In genomic region chr1:1075148-1075935, GRCh38 we compare ENCODE assay signal across 2 cellular contexts.
TF ChIP-seq lines count a peak whose summit lies in the region.

No MANE protein-coding gene starts in this region.

TF ChIP-seq in SK-N-SH, 30 proteins besides CTCF, POLR2A, EP300 and RAD21 (continued from another document):
- no peak for TF ChIP-seq ZBTB33 (IDR thresholded peaks at IDR 0.05; ENCODE audit: borderline replicate concordance, low read depth)
- TF ChIP-seq, protein P1, sequence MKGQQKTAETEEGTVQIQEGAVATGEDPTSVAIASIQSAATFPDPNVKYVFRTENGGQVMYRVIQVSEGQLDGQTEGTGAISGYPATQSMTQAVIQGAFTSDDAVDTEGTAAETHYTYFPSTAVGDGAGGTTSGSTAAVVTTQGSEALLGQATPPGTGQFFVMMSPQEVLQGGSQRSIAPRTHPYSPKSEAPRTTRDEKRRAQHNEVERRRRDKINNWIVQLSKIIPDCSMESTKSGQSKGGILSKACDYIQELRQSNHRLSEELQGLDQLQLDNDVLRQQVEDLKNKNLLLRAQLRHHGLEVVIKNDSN (IDR thresholded peaks at IDR 0.05; ENCODE audit: borderline replicate concordance, low read depth) = no peak
- no peak for TF ChIP-seq TEAD4 (IDR thresholded peaks at IDR 0.05; ENCODE audit: borderline replicate concordance, insufficient read depth)
- no peak for TF ChIP-seq FOSL2 (IDR thresholded peaks at IDR 0.05; ENCODE audit: borderline replicate concordance, low read depth)
- no peak for TF ChIP-seq MXI1 (IDR thresholded peaks at IDR 0.05; ENCODE audit: low read depth, low read length)

TF ChIP-seq in SK-N-SH treated with all-trans-retinoic acid at 6 μM for 48 hours, 23 proteins besides CTCF, POLR2A, EP300 and RAD21 (continued from another document):
- TF ChIP-seq, protein P2, sequence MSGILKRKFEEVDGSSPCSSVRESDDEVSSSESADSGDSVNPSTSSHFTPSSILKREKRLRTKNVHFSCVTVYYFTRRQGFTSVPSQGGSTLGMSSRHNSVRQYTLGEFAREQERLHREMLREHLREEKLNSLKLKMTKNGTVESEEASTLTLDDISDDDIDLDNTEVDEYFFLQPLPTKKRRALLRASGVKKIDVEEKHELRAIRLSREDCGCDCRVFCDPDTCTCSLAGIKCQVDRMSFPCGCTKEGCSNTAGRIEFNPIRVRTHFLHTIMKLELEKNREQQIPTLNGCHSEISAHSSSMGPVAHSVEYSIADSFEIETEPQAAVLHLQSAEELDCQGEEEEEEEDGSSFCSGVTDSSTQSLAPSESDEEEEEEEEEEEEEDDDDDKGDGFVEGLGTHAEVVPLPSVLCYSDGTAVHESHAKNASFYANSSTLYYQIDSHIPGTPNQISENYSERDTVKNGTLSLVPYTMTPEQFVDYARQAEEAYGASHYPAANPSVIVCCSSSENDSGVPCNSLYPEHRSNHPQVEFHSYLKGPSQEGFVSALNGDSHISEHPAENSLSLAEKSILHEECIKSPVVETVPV (CRISPR knock-in tag; IDR thresholded peaks at IDR 0.05) = no peak
- TF ChIP-seq CREB5 (CRISPR knock-in tag; IDR thresholded peaks at IDR 0.05; ENCODE audit: low read depth) = no peak
- TF ChIP-seq TOX (CRISPR knock-in tag; IDR thresholded peaks at IDR 0.05; ENCODE audit: borderline replicate concordance) = no peak
- no peak for TF ChIP-seq PPARA (CRISPR knock-in tag; IDR thresholded peaks at IDR 0.05; ENCODE audit: borderline replicate concordance)
- TF ChIP-seq ZFP30 (CRISPR knock-in tag; IDR thresholded peaks at IDR 0.05) = no peak
- no peak for TF ChIP-seq ZNF565 (CRISPR knock-in tag; conservative IDR thresholded peaks at IDR 0.05; ENCODE audit: low read depth)
- no peak for TF ChIP-seq TSHZ2 (CRISPR knock-in tag; IDR thresholded peaks at IDR 0.05)
- TF ChIP-seq GLIS3 (CRISPR knock-in tag; IDR thresholded peaks at IDR 0.05) = no peak
- no peak for TF ChIP-seq ZC3H10 (CRISPR knock-in tag; IDR thresholded peaks at IDR 0.05)
- TF ChIP-seq ARNTL (CRISPR knock-in tag; IDR thresholded peaks at IDR 0.05; ENCODE audit: borderline replicate concordance, low read depth) = no peak
- TF ChIP-seq ISL1 (CRISPR knock-in tag; IDR thresholded peaks at IDR 0.05) = no peak
- no peak for TF ChIP-seq ZFP3 (CRISPR knock-in tag; IDR thresholded peaks at IDR 0.05)
- TF ChIP-seq, protein P3, sequence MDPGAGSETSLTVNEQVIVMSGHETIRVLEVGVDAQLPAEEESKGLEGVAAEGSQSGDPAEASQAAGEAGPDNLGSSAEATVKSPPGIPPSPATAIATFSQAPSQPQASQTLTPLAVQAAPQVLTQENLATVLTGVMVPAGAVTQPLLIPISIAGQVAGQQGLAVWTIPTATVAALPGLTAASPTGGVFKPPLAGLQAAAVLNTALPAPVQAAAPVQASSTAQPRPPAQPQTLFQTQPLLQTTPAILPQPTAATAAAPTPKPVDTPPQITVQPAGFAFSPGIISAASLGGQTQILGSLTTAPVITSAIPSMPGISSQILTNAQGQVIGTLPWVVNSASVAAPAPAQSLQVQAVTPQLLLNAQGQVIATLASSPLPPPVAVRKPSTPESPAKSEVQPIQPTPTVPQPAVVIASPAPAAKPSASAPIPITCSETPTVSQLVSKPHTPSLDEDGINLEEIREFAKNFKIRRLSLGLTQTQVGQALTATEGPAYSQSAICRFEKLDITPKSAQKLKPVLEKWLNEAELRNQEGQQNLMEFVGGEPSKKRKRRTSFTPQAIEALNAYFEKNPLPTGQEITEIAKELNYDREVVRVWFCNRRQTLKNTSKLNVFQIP (CRISPR knock-in tag; IDR thresholded peaks at IDR 0.05; ENCODE audit: borderline replicate concordance, low read depth) = no peak
- TF ChIP-seq, protein P4, sequence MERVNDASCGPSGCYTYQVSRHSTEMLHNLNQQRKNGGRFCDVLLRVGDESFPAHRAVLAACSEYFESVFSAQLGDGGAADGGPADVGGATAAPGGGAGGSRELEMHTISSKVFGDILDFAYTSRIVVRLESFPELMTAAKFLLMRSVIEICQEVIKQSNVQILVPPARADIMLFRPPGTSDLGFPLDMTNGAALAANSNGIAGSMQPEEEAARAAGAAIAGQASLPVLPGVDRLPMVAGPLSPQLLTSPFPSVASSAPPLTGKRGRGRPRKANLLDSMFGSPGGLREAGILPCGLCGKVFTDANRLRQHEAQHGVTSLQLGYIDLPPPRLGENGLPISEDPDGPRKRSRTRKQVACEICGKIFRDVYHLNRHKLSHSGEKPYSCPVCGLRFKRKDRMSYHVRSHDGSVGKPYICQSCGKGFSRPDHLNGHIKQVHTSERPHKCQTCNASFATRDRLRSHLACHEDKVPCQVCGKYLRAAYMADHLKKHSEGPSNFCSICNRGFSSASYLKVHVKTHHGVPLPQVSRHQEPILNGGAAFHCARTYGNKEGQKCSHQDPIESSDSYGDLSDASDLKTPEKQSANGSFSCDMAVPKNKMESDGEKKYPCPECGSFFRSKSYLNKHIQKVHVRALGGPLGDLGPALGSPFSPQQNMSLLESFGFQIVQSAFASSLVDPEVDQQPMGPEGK (CRISPR knock-in tag; IDR thresholded peaks at IDR 0.05; ENCODE audit: borderline replicate concordance) = no peak
